In genomic region chr6:52360028-52360427, GRCh38 we compare ENCODE assay signal across 19 cellular contexts. TPM values are rescaled to one million over a fixed set of nuclear protein-coding genes. Genes with fewer than 3 reads are reported as not detected.
A peak's percentile ranks its signal among the peaks of the same experiment; 100 is the strongest.
DNase-seq lines count a peak whose midpoint lies in the region; TF ChIP-seq lines count a peak whose summit lies in the region.
"Had no signal": no experiment of that assay in that cellular context is flagged by ENCODE, and none has a peak within 500 bp of the region (broad histone marks: within the 10 kb centered on the region; RNA-seq: fewer than 3 reads in every experiment).

No MANE protein-coding gene starts in this region.

- H4K12ac ChIP-seq in trophoblast cell (ENCODE audit: low read depth, low read length) = no peak overlapping the region

- WGBS in hepatocyte (ENCODE audit: low lambda C conversion rate, missing lambda C conversion rate) = 60% methylated on average over 3 of the region's 3 CpGs
- no CpG with 5 or more reads among the region's 3 CpGs for WGBS in trophoblast cell (ENCODE audit: extremely low coverage, insufficient coverage, insufficient read length)

- TF ChIP-seq CTCF in OCI-LY1 (IDR thresholded peaks at IDR 0.05; ENCODE audit: low read length) (no peak), hepatocyte (IDR thresholded peaks at IDR 0.05; ENCODE audit: poor library complexity) (no peak)

- no peak for DNase-seq in CD8-positive, alpha-beta memory T cell
- DNase-seq in hepatocyte (ENCODE audit: low spot score) (no peak), trophoblast cell (no peak), nucleus accumbens (lab: John Stamatoyannopoulos, UW) (no peak), NCI-H187 (lab: John Stamatoyannopoulos, UW) (no peak), SIG-M5 treated with dmso at 0.1 percent for 504 hours (lab: John Stamatoyannopoulos, UW; ENCODE audit: unreplicated experiment) (no peak), NCI-H1105 (lab: John Stamatoyannopoulos, UW) (no peak)
- DNase-seq: activated CD4-positive, alpha-beta T cell treated with anti-CD3 and anti-CD28 coated beads, Interleukin-2, amount 10 ng/mL, durations not matched to agents 7 days and 5 days; adrenal gland; CD8-positive, alpha-beta T cell; erythroblast; left ventricle myocardium inferior; NCI-H1092 treated with DMSO at 0.1 percent for 48 hours; NCI-H2107; NCI-H510A treated with DMSO at 0.1 percent for 48 hours; stimulated activated CD4-positive, alpha-beta T cell treated with anti-CD3 and anti-CD28 coated beads, Interleukin-4, amount 100 ng/mL, for 4 hours had no signal

- H3K9ac ChIP-seq in OCI-LY1 (ENCODE audit: low read length) (no peak overlapping the region; the same call in 1 of the 2 replicates), trophoblast cell (ENCODE audit: low read length) (no peak overlapping the region)
- H3K9ac ChIP-seq: KMS-11 had no signal

- peak overlapping the region; percentile 99 for H2BK5ac ChIP-seq in trophoblast cell (ENCODE audit: low read depth, low read length, poor library complexity)

- H3K36me3 Mint-ChIP-seq in CD8-positive, alpha-beta memory T cell = peaks cover 0 to 15% (median 0%) of the 10 kb centered on the region in 3 donors

- no peak overlapping the region for H2AK5ac ChIP-seq in trophoblast cell (ENCODE audit: low read length)

- peaks cover 31% of the 10 kb centered on the region for H3K4me1 ChIP-seq in CD8-positive, alpha-beta memory T cell (ENCODE audit: insufficient read depth, low read length)
- H3K4me1 ChIP-seq in OCI-LY1 (ENCODE audit: insufficient read depth, low read length, severe bottlenecking) (peaks cover 51% of the 10 kb centered on the region), hepatocyte (ENCODE audit: insufficient read depth) (peaks cover 16% of the 10 kb centered on the region), trophoblast cell (ENCODE audit: control insufficient read depth in 1 of 2, insufficient read depth in 2 of 2, low read length in 2 of 2) (peaks cover 11 to 14% of the 10 kb centered on the region in 2 experiments)
- H3K4me1 ChIP-seq: prostate gland had no signal

- H3K36me3 ChIP-seq in CD8-positive, alpha-beta memory T cell (ENCODE audit: insufficient read depth, low read length) = no peaks in the 10 kb centered on the region
- H3K36me3 ChIP-seq in OCI-LY1 (ENCODE audit: insufficient read depth, low read length) (no peaks in the 10 kb centered on the region; the same call in 1 of the 2 replicates), hepatocyte (replicated peaks; ENCODE audit: insufficient read depth, low read depth) (no peaks in the 10 kb centered on the region), trophoblast cell (ENCODE audit: control insufficient read depth in 1 of 2, insufficient read depth in 2 of 2, low read length in 2 of 2) (no peaks in the 10 kb centered on the region)
- H3K36me3 ChIP-seq: adrenal gland, left ventricle myocardium inferior, prostate gland had no signal

- H3K27me3 ChIP-seq in CD8-positive, alpha-beta memory T cell (ENCODE audit: insufficient read depth, low read length, poor library complexity, severe bottlenecking) = no peaks in the 10 kb centered on the region
- H3K27me3 ChIP-seq in OCI-LY1 (ENCODE audit: insufficient read depth, low read length) (no peaks in the 10 kb centered on the region), hepatocyte (no peaks in the 10 kb centered on the region), trophoblast cell (ENCODE audit: insufficient read depth, low read length) (no peaks in the 10 kb centered on the region)
- H3K27me3 ChIP-seq: adrenal gland had no signal

- peaks cover 0 to 2% of the 10 kb centered on the region in 2 donors for H3K27me3 Mint-ChIP-seq in CD8-positive, alpha-beta memory T cell

- CTCF ChIA-PET in CD8-positive, alpha-beta memory T cell (lab: Charles Lee) = interaction anchor here (1.3 to 4.4 kb wide), 3 partner anchors 32 to 75 kb away, joined by 3 to 44 read pairs (median 6); partner anchors contain the start of gene MCM3

- H3K27ac Mint-ChIP-seq in CD8-positive, alpha-beta memory T cell = peak overlapping the region in 5 of 8 donors; percentile 32 to 93 (median 88)
- H3K27ac Mint-ChIP-seq: activated CD4-positive, alpha-beta T cell treated with anti-CD3 and anti-CD28 coated beads, Interleukin-2, amount 10 ng/mL, durations not matched to agents 7 days and 5 days had no signal

- H3F3A ChIP-seq in OCI-LY1 (ENCODE audit: insufficient read depth, low read length) = no peaks in the 10 kb centered on the region

- peak overlapping the region; percentile 95 for H4K91ac ChIP-seq in trophoblast cell (ENCODE audit: low read depth, low read length)

- 0 out of 2 replicates have a peak overlapping the region, but pooled peaks have one; percentile 8 for H2AFZ ChIP-seq in OCI-LY1 (ENCODE audit: low read length)
- no peak overlapping the region for H2AFZ ChIP-seq in hepatocyte
- H2AFZ ChIP-seq in trophoblast cell (ENCODE audit: insufficient read depth, low read length, poor library complexity) = no peak overlapping the region

- no peaks in the 10 kb centered on the region for H3K9me3 Mint-ChIP-seq in CD8-positive, alpha-beta memory T cell
- H3K9me3 Mint-ChIP-seq: activated CD4-positive, alpha-beta T cell treated with anti-CD3 and anti-CD28 coated beads, Interleukin-2, amount 10 ng/mL, durations not matched to agents 7 days and 5 days; CD8-positive, alpha-beta T cell had no signal

- peak overlapping the region; percentile 99 for H2BK120ac ChIP-seq in trophoblast cell (ENCODE audit: insufficient read depth, low read length, poor library complexity)

- H3K14ac ChIP-seq in trophoblast cell (ENCODE audit: low read length) = no peak overlapping the region

- H3K4me1 Mint-ChIP-seq in CD8-positive, alpha-beta memory T cell = peaks cover 28 to 34% (median 33%) of the 10 kb centered on the region in 3 donors

- H3K27ac ChIP-seq in CD8-positive, alpha-beta memory T cell (ENCODE audit: low read depth, low read length) = no peak overlapping the region
- H3K27ac ChIP-seq in OCI-LY1 (ENCODE audit: low read depth, low read length, poor library complexity, severe bottlenecking) (peak overlapping the region; percentile 76), hepatocyte (peak overlapping the region; percentile 86), trophoblast cell (ENCODE audit: low read depth, low read length) (peak overlapping the region; percentile 98)
- H3K27ac ChIP-seq: adrenal gland, KMS-11, prostate gland had no signal

- peak overlapping the region; percentile 81 for H3K4ac ChIP-seq in trophoblast cell (ENCODE audit: low read depth, low read length)

- H3K4me3 ChIP-seq in CD8-positive, alpha-beta memory T cell (ENCODE audit: low read length) = no peak overlapping the region
- H3K4me3 ChIP-seq in OCI-LY1 (ENCODE audit: low read depth, low read length, poor library complexity, severe bottlenecking) (no peak overlapping the region), hepatocyte (no peak overlapping the region), trophoblast cell (ENCODE audit: low read depth, low read length) (no peak overlapping the region)
- H3K4me3 ChIP-seq: adrenal gland, left ventricle myocardium inferior, prostate gland had no signal

- H4K20me1 ChIP-seq in OCI-LY1 (ENCODE audit: insufficient read depth, low read length) (no peaks in the 10 kb centered on the region), hepatocyte (ENCODE audit: insufficient read depth, poor library complexity, severe bottlenecking) (no peaks in the 10 kb centered on the region)

- H3K79me2 ChIP-seq in OCI-LY1 (ENCODE audit: insufficient read depth, low read length) (0 out of 2 replicates have a peak, but pooled peaks cover 16% of the 10 kb centered on the region), hepatocyte (peaks cover 29% of the 10 kb centered on the region), trophoblast cell (ENCODE audit: control insufficient read depth, insufficient read depth, low read length, poor library complexity) (peaks cover 21% of the 10 kb centered on the region)

- peak overlapping the region in 3 of 7 donors; percentile 20 to 92 (median 61) for H3K4me3 Mint-ChIP-seq in CD8-positive, alpha-beta memory T cell
- H3K4me3 Mint-ChIP-seq: activated CD4-positive, alpha-beta T cell treated with anti-CD3 and anti-CD28 coated beads, Interleukin-2, amount 10 ng/mL, durations not matched to agents 7 days and 5 days had no signal

- no peak overlapping the region for H3K23ac ChIP-seq in trophoblast cell (ENCODE audit: low read length)

- peaks cover 30% of the 10 kb centered on the region for H3K79me1 ChIP-seq in trophoblast cell (ENCODE audit: low read length)

- POLR2A ChIA-PET in CD8-positive, alpha-beta memory T cell (lab: Charles Lee) = no interaction called here

- H2BK12ac ChIP-seq in trophoblast cell (ENCODE audit: low read length) = peak overlapping the region; percentile 97

- no peaks in the 10 kb centered on the region for H3K9me3 ChIP-seq in CD8-positive, alpha-beta memory T cell (ENCODE audit: low read length)
- no peaks in the 10 kb centered on the region for H3K9me3 ChIP-seq in OCI-LY1 (ENCODE audit: low read length)
- H3K9me3 ChIP-seq in hepatocyte (ENCODE audit: low read depth) = no peaks in the 10 kb centered on the region
- H3K9me3 ChIP-seq in trophoblast cell (ENCODE audit: insufficient read depth, low read depth, low read length) = no peaks in the 10 kb centered on the region
- H3K9me3 ChIP-seq: adrenal gland, left ventricle myocardium inferior, prostate gland had no signal

- H4K8ac ChIP-seq in trophoblast cell (ENCODE audit: low read depth, low read length) = peak overlapping the region; percentile 84

- H3K18ac ChIP-seq in trophoblast cell (ENCODE audit: low read length) = no peak overlapping the region

- H3K4me2 ChIP-seq in OCI-LY1 (ENCODE audit: low read length) (peak overlapping the region; percentile 84; the same call in 1 of the 2 replicates), hepatocyte (no peak overlapping the region), trophoblast cell (ENCODE audit: low read length) (peak overlapping the region; percentile 93)
- H3K4me2 ChIP-seq: KMS-11 had no signal

- H3K9me2 ChIP-seq in OCI-LY1 (ENCODE audit: low read depth, low read length) (no peaks in the 10 kb centered on the region), hepatocyte (replicated peaks; ENCODE audit: insufficient read depth) (no peaks in the 10 kb centered on the region)

RNA-seq across cellular contexts. Expression of gene PAQR8, which starts 1.9 kb away (rescaled TPM):
- 10 to 100 TPM; 10.2 to 11.7 TPM for total RNA-seq in CD8-positive, alpha-beta memory T cell
- polyA plus RNA-seq in CD8-positive, alpha-beta memory T cell = 17.9 TPM
- total RNA-seq in hepatocyte = 34.0 and 36.9 TPM in 2 replicates
- polyA plus RNA-seq in hepatocyte = 20.3 and 20.8 TPM in 2 replicates
- polyA plus RNA-seq in trophoblast cell (2013) = 141 and 153 TPM in 2 replicates
